In genomic region chr19:7617735-7618134, GRCh38 we compare ENCODE assay signal across 1 cellular context.
TF ChIP-seq lines count a peak whose summit lies in the region.

No MANE protein-coding gene starts in this region.

TF ChIP-seq in HCT116, 20 proteins besides CTCF, POLR2A, EP300 and RAD21 (continued from another document):
- TF ChIP-seq, protein P1, sequence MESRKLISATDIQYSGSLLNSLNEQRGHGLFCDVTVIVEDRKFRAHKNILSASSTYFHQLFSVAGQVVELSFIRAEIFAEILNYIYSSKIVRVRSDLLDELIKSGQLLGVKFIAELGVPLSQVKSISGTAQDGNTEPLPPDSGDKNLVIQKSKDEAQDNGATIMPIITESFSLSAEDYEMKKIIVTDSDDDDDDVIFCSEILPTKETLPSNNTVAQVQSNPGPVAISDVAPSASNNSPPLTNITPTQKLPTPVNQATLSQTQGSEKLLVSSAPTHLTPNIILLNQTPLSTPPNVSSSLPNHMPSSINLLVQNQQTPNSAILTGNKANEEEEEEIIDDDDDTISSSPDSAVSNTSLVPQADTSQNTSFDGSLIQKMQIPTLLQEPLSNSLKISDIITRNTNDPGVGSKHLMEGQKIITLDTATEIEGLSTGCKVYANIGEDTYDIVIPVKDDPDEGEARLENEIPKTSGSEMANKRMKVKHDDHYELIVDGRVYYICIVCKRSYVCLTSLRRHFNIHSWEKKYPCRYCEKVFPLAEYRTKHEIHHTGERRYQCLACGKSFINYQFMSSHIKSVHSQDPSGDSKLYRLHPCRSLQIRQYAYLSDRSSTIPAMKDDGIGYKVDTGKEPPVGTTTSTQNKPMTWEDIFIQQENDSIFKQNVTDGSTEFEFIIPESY (IDR thresholded peaks at IDR 0.05; ENCODE audit: extremely low read depth, insufficient replicate concordance, low read length), result no peak
- TF ChIP-seq SP1 (IDR thresholded peaks at IDR 0.05; ENCODE audit: low read depth) (no peak), TCF7L2 (IDR thresholded peaks at IDR 0.05; ENCODE audit: borderline replicate concordance, extremely low read depth, insufficient read depth, insufficient read length) (no peak), ELF1 (IDR thresholded peaks at IDR 0.05; ENCODE audit: borderline replicate concordance, low read depth) (no peak), JUND (IDR thresholded peaks at IDR 0.05) (no peak)
